21 cellular contexts compared by ENCODE assay signal in the genomic region with DNA sequence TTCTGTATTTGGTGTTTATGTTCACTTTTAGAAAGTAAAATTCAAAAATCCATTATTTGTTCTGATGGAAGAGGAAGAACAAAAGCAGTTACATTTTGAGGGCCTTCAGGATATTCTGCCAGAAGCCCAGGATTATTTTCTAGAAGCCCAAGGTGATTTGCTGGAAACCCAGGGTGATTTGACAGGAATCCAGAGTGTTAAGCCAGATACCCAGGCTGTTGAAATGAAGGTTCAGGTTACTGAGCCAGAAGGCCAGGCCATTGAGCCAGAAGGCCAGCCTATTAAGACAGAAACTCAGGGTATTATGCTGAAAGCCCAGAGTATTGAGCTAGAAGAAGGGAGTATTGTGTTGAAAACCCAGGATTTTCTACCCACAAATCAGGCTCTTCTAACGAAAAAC. TPM values are rescaled to one million over a fixed set of nuclear protein-coding genes. Genes with fewer than 3 reads are reported as not detected.
DNase-seq lines count a peak whose midpoint lies in the region; ATAC-seq, FAIRE-seq and TF ChIP-seq lines count a peak whose summit lies in the region.
"Had no signal": no experiment of that assay in that cellular context is flagged by ENCODE, and none has a peak within 500 bp of the region (broad histone marks: within the 10 kb centered on the region; RNA-seq: fewer than 3 reads in every experiment).

No MANE protein-coding gene starts in this region.

- no peak for TF ChIP-seq POLR2A in GM12891 (IDR thresholded peaks at IDR 0.05; ENCODE audit: low read depth, low read length)

- FAIRE-seq in GM12891 (lab: Jason Lieb, UNC): no peak

- no peak for ATAC-seq in HG03571 (IDR thresholded peaks at IDR 0.05; ENCODE audit: unreplicated experiment)
- ATAC-seq: SK-N-SH treated with all-trans-retinoic acid at 6 μM for 48 hours had no signal

- DNase-seq in DMS 273 (lab: John Stamatoyannopoulos, UW; ENCODE audit: unreplicated experiment): peak; percentile 27
- no peak for DNase-seq in DMS 273 treated with DMSO at 0.1 percent for 48 hours (lab: John Stamatoyannopoulos, UW)
- DNase-seq in cerebellar cortex (ENCODE audit: low spot score): peak; percentile 59
- DNase-seq in medulla oblongata (ENCODE audit: extremely low spot score): peak; percentile 22
- DNase-seq in pons (ENCODE audit: low spot score): peak; percentile 4
- no peak for DNase-seq in GM12891 (ENCODE audit: insufficient read length, low spot score)
- no peak for DNase-seq in NCI-H1417 treated with DMSO at 0.1 percent for 48 hours (lab: John Stamatoyannopoulos, UW)
- DNase-seq: BE2C; Calu3; CD8-positive, alpha-beta memory T cell; GOT3; HCEC 1CT; KBM-7; MG63; NCI-H1694 treated with DMSO at 0.1 percent for 48 hours; NCI-H2081; NCI-H2227 treated with DMSO at 0.1 percent for 48 hours; NCI-H526 treated with DMSO at 0.1 percent for 48 hours had no signal

TF ChIP-seq in GM12891, 5 proteins besides CTCF, POLR2A, EP300 and RAD21:
- TF ChIP-seq TAF1 (IDR thresholded peaks at IDR 0.05; ENCODE audit: low read depth, low read length) (no peak), SPI1 (IDR thresholded peaks at IDR 0.05; ENCODE audit: low read depth, low read length) (no peak), PAX5 (IDR thresholded peaks at IDR 0.05; ENCODE audit: insufficient read depth, low read length, severe bottlenecking) (no peak), POU2F2 (IDR thresholded peaks at IDR 0.05; ENCODE audit: low read depth, low read length) (no peak), POLR2AphosphoS5 (IDR thresholded peaks at IDR 0.05; ENCODE audit: low read depth, low read length) (no peak)

RNA-seq across cellular contexts. Expression of gene CCDC15, which starts 33.1 kb away (rescaled TPM):
- 0.95 TPM for polyA plus RNA-seq in GM12891 (2012; ENCODE audit: low read depth, missing spikeins)

RNA-seq across cellular contexts. Expression of gene HEPACAM, which starts 51.2 kb away (rescaled TPM):
- polyA plus RNA-seq in GM12891 (2012; ENCODE audit: low read depth, missing spikeins): not detected
- polyA plus RNA-seq: CD14-positive monocyte; CD8-positive, alpha-beta memory T cell had no signal

Comparison
In these comparisons a context has a peak if more than half of its experiments do, and no peak if none do; other contexts are left out.
1. DNase-seq: peak in DMS 273 (single experiment), cerebellar cortex (single experiment), medulla oblongata (single experiment) and pons (single experiment); none in DMS 273 treated with DMSO at 0.1 percent for 48 hours (single experiment), GM12891 (single experiment) and NCI-H1417 treated with DMSO at 0.1 percent for 48 hours (single experiment).